In genomic region chr22:10781571-10782403, GRCh38 we compare ENCODE assay signal across 9 cellular contexts.
"Had no signal": no experiment of that assay in that cellular context is flagged by ENCODE, and none has a peak within 500 bp of the region (broad histone marks: within the 10 kb centered on the region; RNA-seq: fewer than 3 reads in every experiment).

No MANE protein-coding gene starts in this region.

- H3K27ac ChIP-seq: GM23248 had no signal

- H2AFZ ChIP-seq: GM23248 had no signal

- ATAC-seq: HCT116, K562 had no signal

- H3K4me1 ChIP-seq: HAP-1 had no signal

- H3K27ac Mint-ChIP-seq: HFFc6 had no signal

- H3K36me3 ChIP-seq: HAP-1 had no signal

- H3K9ac ChIP-seq: GM23248 had no signal

- H3K4me3 ChIP-seq: GM23248, HAP-1, K562 had no signal

- H3K9me3 ChIP-seq: HAP-1 had no signal

- DNase-seq: GM23248, GOT3, H7, HFFc6, IMR-90, KG1 had no signal

- H3K4me3 Mint-ChIP-seq: HFFc6 had no signal
